Comparison of ENCODE assay signal across 10 cellular contexts in genomic region chr1:55781944-55782482, GRCh38.
DNase-seq lines count a peak whose midpoint lies in the region; ATAC-seq and TF ChIP-seq lines count a peak whose summit lies in the region.
"Had no signal": no experiment of that assay in that cellular context is flagged by ENCODE, and none has a peak within 500 bp of the region (broad histone marks: within the 10 kb centered on the region; RNA-seq: fewer than 3 reads in every experiment).

No MANE protein-coding gene starts in this region.

- intact Hi-C loops in psoas muscle (cut with DNase I) = no loop called here

- H3K4me3 ChIP-seq in epithelial cell of proximal tubule (ENCODE audit: low read depth, low read length) (no peak overlapping the region), psoas muscle (no peak overlapping the region)

- H3K27ac ChIP-seq in psoas muscle = no peak overlapping the region

- WGBS in psoas muscle, 3 donors = 21 to 33% (median 28%) methylated on average over 3 of the region's 3 CpGs

- H3K27me3 ChIP-seq in psoas muscle (ENCODE audit: insufficient read depth in 3 of 3, low read length in 2 of 3) = no peaks in the 10 kb centered on the region

- H3K36me3 ChIP-seq in psoas muscle (ENCODE audit: insufficient read depth in 1 of 2, low read depth in 1 of 2) = no peaks in the 10 kb centered on the region

- TF ChIP-seq CTCF in epithelial cell of proximal tubule (conservative IDR thresholded peaks at IDR 0.05; ENCODE audit: low read depth, low read length) (no peak), psoas muscle (IDR thresholded peaks at IDR 0.05) (no peak)

- H3K9me3 ChIP-seq in psoas muscle = no peaks in the 10 kb centered on the region

- DNase-seq in DMS79 (lab: John Stamatoyannopoulos, UW) (peak; percentile 4), NCI-H2196 (lab: John Stamatoyannopoulos, UW; ENCODE audit: unreplicated experiment) (peak; percentile 72), epithelial cell of proximal tubule (ENCODE audit: low read depth) (peak; percentile 72), psoas muscle (no peak), NCI-H524 (lab: John Stamatoyannopoulos, UW) (no peak), NCI-H526 treated with DMSO at 0.1 percent for 48 hours (lab: John Stamatoyannopoulos, UW) (no peak)
- DNase-seq: activated CD8-positive, alpha-beta memory T cell treated with anti-CD3 and anti-CD28 coated beads, Interleukin-2, amount 50 U/mL, for 48 hours; islet precursor cell had no signal

- no peaks in the 10 kb centered on the region for H3K4me1 ChIP-seq in psoas muscle

- ATAC-seq in psoas muscle (peak; percentile 64 to 83 (median 74)), GM18867 (IDR thresholded peaks at IDR 0.05; ENCODE audit: unreplicated experiment) (no peak), GM21367 (IDR thresholded peaks at IDR 0.05; ENCODE audit: unreplicated experiment) (no peak)

Comparison
In these comparisons a context has a peak if more than half of its experiments do, and no peak if none do; other contexts are left out.
1. DNase-seq: peak in DMS79 (single experiment), NCI-H2196 (single experiment) and epithelial cell of proximal tubule (single experiment); none in psoas muscle (0 of 2), NCI-H524 (0 of 2) and NCI-H526 treated with DMSO at 0.1 percent for 48 hours (single experiment).
2. ATAC-seq: peak in psoas muscle (4 of 4); none in GM18867 (single experiment) and GM21367 (single experiment).